1 cellular context compared by ENCODE assay signal in the genomic region with DNA sequence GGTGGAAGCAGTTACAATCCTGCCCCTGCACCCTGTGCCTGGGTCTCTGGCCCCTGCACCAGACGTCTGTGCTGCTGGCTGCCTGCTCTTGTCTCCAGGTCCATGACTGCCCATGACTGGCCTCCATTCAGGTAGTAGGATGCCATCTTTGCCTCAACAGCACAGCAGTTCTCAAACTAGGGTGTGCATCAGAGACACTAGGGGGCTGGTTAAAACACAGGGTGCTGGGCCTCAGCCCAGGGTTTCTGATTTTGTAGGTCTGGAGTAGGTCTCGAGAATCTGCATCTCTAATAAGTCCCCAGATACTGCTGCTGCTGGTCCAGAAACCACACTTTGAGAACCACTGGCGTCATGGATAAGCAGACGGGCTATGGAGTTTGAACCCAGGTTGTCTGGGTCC.
TF ChIP-seq lines count a peak whose summit lies in the region.

No MANE protein-coding gene starts in this region.

TF ChIP-seq in HEK293T, 16 proteins besides CTCF, POLR2A, EP300 and RAD21 (continued from another document):
- TF ChIP-seq ZNF384 (IDR thresholded peaks at IDR 0.05) (no peak), SUZ12 (IDR thresholded peaks at IDR 0.05) (no peak), SP1 (IDR thresholded peaks at IDR 0.05) (no peak), ARNT (IDR thresholded peaks at IDR 0.05) (no peak), ELF4 (IDR thresholded peaks at IDR 0.05) (no peak)
